In the genomic region with DNA sequence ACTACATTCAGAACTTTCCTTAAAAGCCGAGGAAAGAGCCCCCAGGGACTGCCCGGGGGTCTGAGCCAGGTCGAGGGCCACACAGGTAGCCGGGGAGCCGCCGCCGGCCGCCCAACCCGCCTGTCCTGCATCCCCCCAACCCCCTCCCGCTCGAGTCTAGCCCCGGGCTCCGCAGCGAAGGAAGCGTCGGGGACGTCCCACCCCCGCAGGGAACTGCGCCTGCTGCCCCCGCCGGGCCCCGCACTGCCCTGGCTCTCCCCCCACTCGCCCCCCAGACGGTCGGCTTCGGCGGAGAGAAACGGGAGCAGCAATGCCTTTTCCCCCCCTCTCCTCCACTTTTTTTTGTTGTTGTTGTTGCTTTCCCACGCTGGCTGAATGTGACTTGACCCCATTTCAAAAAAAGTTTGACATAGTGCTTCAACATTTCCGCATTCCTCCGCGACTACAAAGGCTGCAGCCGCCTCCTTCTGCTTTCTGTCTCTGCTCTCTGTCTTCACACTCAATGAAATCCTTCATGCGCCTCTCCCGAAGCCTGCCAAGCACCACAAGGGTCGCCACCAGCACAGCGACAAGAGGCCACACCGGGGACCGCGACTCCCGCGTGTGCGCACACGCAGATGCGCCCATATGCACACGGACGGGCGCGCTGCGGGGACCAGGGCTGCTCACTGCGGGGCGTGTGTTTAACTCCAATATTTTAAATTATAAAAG, we compare ENCODE assay signal across 8 cellular contexts. TPM values are rescaled to one million over a fixed set of nuclear protein-coding genes. Genes with fewer than 3 reads are reported as not detected.
DNase-seq lines count a peak whose midpoint lies in the region; ATAC-seq and TF ChIP-seq lines count a peak whose summit lies in the region.

No MANE protein-coding gene starts in this region.

- H3K4me2 ChIP-seq in BLaER1 treated with 17β-estradiol and CSF1 and Interleukin-3, amounts not matched to agents 10 nM and 100 nM = peak overlapping the region; percentile 86 to 99 (median 94)
- peak overlapping the region; percentile 95 for H3K4me2 ChIP-seq in trophoblast cell (ENCODE audit: low read length)

- peaks cover 42% of the 10 kb centered on the region for H3K4me1 Mint-ChIP-seq in activated naive CD4-positive, alpha-beta T cell treated with anti-CD3 and anti-CD28 coated beads, Interleukin-2, amount 50 U/mL, for 24 hours

- H3K27ac Mint-ChIP-seq in activated naive CD4-positive, alpha-beta T cell treated with anti-CD3 and anti-CD28 coated beads, Interleukin-2, amount 50 U/mL, for 24 hours = peak overlapping the region; percentile 99

- peak overlapping the region; percentile 98 for H3K4me3 Mint-ChIP-seq in activated naive CD4-positive, alpha-beta T cell treated with anti-CD3 and anti-CD28 coated beads, Interleukin-2, amount 50 U/mL, for 24 hours

- no peaks in the 10 kb centered on the region for H3K9me3 Mint-ChIP-seq in activated naive CD4-positive, alpha-beta T cell treated with anti-CD3 and anti-CD28 coated beads, Interleukin-2, amount 50 U/mL, for 24 hours

- H3K14ac ChIP-seq in trophoblast cell (ENCODE audit: low read length) = peak overlapping the region; percentile 96

- H2BK5ac ChIP-seq in trophoblast cell (ENCODE audit: low read depth, low read length, poor library complexity) = peak overlapping the region; percentile 97

- no CpG with 5 or more reads among the region's 52 CpGs for WGBS in trophoblast cell (ENCODE audit: extremely low coverage, insufficient coverage, insufficient read length)

- H3K27me3 ChIP-seq in BLaER1 treated with 17β-estradiol and CSF1 and Interleukin-3, amounts not matched to agents 10 nM and 100 nM = peaks cover 72 to 100% (median 97%) of the 10 kb centered on the region in 11 experiments
- H3K27me3 ChIP-seq in cardiac muscle cell (no peaks in the 10 kb centered on the region), trophoblast cell (ENCODE audit: insufficient read depth, low read length) (no peaks in the 10 kb centered on the region)

- no peak overlapping the region for H4K12ac ChIP-seq in trophoblast cell (ENCODE audit: low read depth, low read length)

- peaks cover 0 to 19% (median 0%) of the 10 kb centered on the region in 11 experiments; a peak in 6 of 22 replicates for H4K20me1 ChIP-seq in BLaER1 treated with 17β-estradiol and CSF1 and Interleukin-3, amounts not matched to agents 10 nM and 100 nM

- peak overlapping the region; percentile 59 for H2AFZ ChIP-seq in trophoblast cell (ENCODE audit: insufficient read depth, low read length, poor library complexity)

- peak overlapping the region; percentile 87 for H3K18ac ChIP-seq in trophoblast cell (ENCODE audit: low read length)

- H3K36me3 ChIP-seq in BLaER1 treated with 17β-estradiol and CSF1 and Interleukin-3, amounts not matched to agents 10 nM and 100 nM = no peaks in the 10 kb centered on the region
- no peaks in the 10 kb centered on the region for H3K36me3 ChIP-seq in cardiac muscle cell
- H3K36me3 ChIP-seq in trophoblast cell (ENCODE audit: control insufficient read depth in 1 of 2, insufficient read depth in 2 of 2, low read length in 2 of 2) = peaks cover 0 to 2% of the 10 kb centered on the region in 2 experiments

- peak overlapping the region; percentile 85 for H2BK120ac ChIP-seq in trophoblast cell (ENCODE audit: insufficient read depth, low read length, poor library complexity)

- H2BK12ac ChIP-seq in trophoblast cell (ENCODE audit: low read length) = peak overlapping the region; percentile 16

- peaks cover 26% of the 10 kb centered on the region for H3K79me2 ChIP-seq in trophoblast cell (ENCODE audit: control insufficient read depth, insufficient read depth, low read length, poor library complexity)

- no peak overlapping the region for H3K23ac ChIP-seq in trophoblast cell (ENCODE audit: low read length)

- DNase-seq in SK-N-DZ (ENCODE audit: low spot score) = peak; percentile 79
- peak; percentile 82 to 88 for DNase-seq in cardiac muscle cell (ENCODE audit: low read depth in 1 of 2, low spot score in 1 of 2)
- peak; percentile 59 to 76 for DNase-seq in trophoblast cell

- H3K9ac ChIP-seq in BLaER1 treated with 17β-estradiol and CSF1 and Interleukin-3, amounts not matched to agents 10 nM and 100 nM = peak overlapping the region; percentile 78 to 87 (median 82)
- peak overlapping the region; percentile 81 for H3K9ac ChIP-seq in trophoblast cell (ENCODE audit: low read length)

- H3K79me1 ChIP-seq in trophoblast cell (ENCODE audit: low read length) = peaks cover 42% of the 10 kb centered on the region

- H3K27me3 Mint-ChIP-seq in activated naive CD4-positive, alpha-beta T cell treated with anti-CD3 and anti-CD28 coated beads, Interleukin-2, amount 50 U/mL, for 24 hours = no peaks in the 10 kb centered on the region

- peak overlapping the region; percentile 88 for H4K8ac ChIP-seq in trophoblast cell (ENCODE audit: low read depth, low read length)

- H2AK5ac ChIP-seq in trophoblast cell (ENCODE audit: low read length) = peak overlapping the region; percentile 60

- H3K36me3 Mint-ChIP-seq in activated naive CD4-positive, alpha-beta T cell treated with anti-CD3 and anti-CD28 coated beads, Interleukin-2, amount 50 U/mL, for 24 hours = peaks cover 34% of the 10 kb centered on the region

- peak; percentile 16 for ATAC-seq in HG03045 (IDR thresholded peaks at IDR 0.05; ENCODE audit: unreplicated experiment)
- no peak for ATAC-seq in HG03095 (IDR thresholded peaks at IDR 0.05; ENCODE audit: unreplicated experiment)
- no peak for ATAC-seq in GM19455 (IDR thresholded peaks at IDR 0.05; ENCODE audit: unreplicated experiment)

- peaks cover 18 to 42% (median 31%) of the 10 kb centered on the region in 10 experiments for H3K4me1 ChIP-seq in BLaER1 treated with 17β-estradiol and CSF1 and Interleukin-3, amounts not matched to agents 10 nM and 100 nM
- H3K4me1 ChIP-seq in cardiac muscle cell (ENCODE audit: low read depth) = peaks cover 31% of the 10 kb centered on the region
- H3K4me1 ChIP-seq in trophoblast cell (ENCODE audit: control insufficient read depth in 1 of 2, insufficient read depth in 2 of 2, low read length in 2 of 2) = peaks cover 0 to 4% of the 10 kb centered on the region in 2 experiments

- TF ChIP-seq CTCF in cardiac muscle cell (IDR thresholded peaks at IDR 0.05; ENCODE audit: low read depth, low read length) = no peak

- H4K91ac ChIP-seq in trophoblast cell (ENCODE audit: low read depth, low read length) = peak overlapping the region; percentile 89

- peak overlapping the region; percentile 70 to 88 (median 78) for H3K4me3 ChIP-seq in BLaER1 treated with 17β-estradiol and CSF1 and Interleukin-3, amounts not matched to agents 10 nM and 100 nM
- H3K4me3 ChIP-seq in cardiac muscle cell (peak overlapping the region; percentile 82), trophoblast cell (ENCODE audit: low read depth, low read length) (peak overlapping the region; percentile 92)

- H3K27ac ChIP-seq in BLaER1 treated with 17β-estradiol and CSF1 and Interleukin-3, amounts not matched to agents 10 nM and 100 nM = peak overlapping the region; percentile 37 to 86 (median 79); a peak in 21 of 22 replicates
- H3K27ac ChIP-seq in cardiac muscle cell (peak overlapping the region; percentile 99), trophoblast cell (ENCODE audit: low read depth, low read length) (peak overlapping the region; percentile 74)

- peak overlapping the region; percentile 72 for H3K4ac ChIP-seq in trophoblast cell (ENCODE audit: low read depth, low read length)

- H3K9me3 ChIP-seq in BLaER1 treated with 17β-estradiol and CSF1 and Interleukin-3, amounts not matched to agents 10 nM and 100 nM (replicated peaks in 1 of 11) = no peaks in the 10 kb centered on the region
- H3K9me3 ChIP-seq in cardiac muscle cell (ENCODE audit: low read depth) (no peaks in the 10 kb centered on the region), trophoblast cell (ENCODE audit: insufficient read depth, low read depth, low read length) (no peaks in the 10 kb centered on the region)

RNA-seq across cellular contexts. Expression of a gene that starts 1.1 kb away (rescaled TPM):
- polyA plus RNA-seq in SK-N-DZ (2014; cell fraction: cytosol; rRNA removed) = 106 and 115 TPM in 2 replicates
- polyA plus RNA-seq in SK-N-DZ (2014; cell fraction: nucleus; rRNA removed) = 61.6 and 71.8 TPM in 2 replicates
- total RNA-seq in cardiac muscle cell = 81.6 and 98.1 TPM in 2 replicates
- 28.7 and 38.8 TPM in 2 replicates for polyA plus RNA-seq in cardiac muscle cell
- 29.5 and 33.6 TPM in 2 replicates for polyA plus RNA-seq in trophoblast cell (2013)
